In genomic region chr5:21654551-21654950, GRCh38 we compare ENCODE assay signal across 28 cellular contexts.
"Had no signal": no experiment of that assay in that cellular context is flagged by ENCODE, and none has a peak within 500 bp of the region (broad histone marks: within the 10 kb centered on the region; RNA-seq: fewer than 3 reads in every experiment).

No MANE protein-coding gene starts in this region.

- H3K36me3 ChIP-seq: stomach, suprapubic skin, thoracic aorta, thyroid gland, tibial artery, tibial nerve, transverse colon, upper lobe of left lung, upper lobe of right lung, uterus, vagina had no signal

- H3K27ac Mint-ChIP-seq: stimulated activated effector memory CD8-positive, alpha-beta T cell treated with anti-CD3 and anti-CD28 coated beads, Interleukin-12 subunit alpha, Interleukin-12 subunit beta, amount 100 ng/mL, for 72 hours; stimulated activated memory B cell treated with anti-CD40 and anti-IgM and Interleukin-4, amounts not matched to agents 10 μg/mL and 1 μg/mL and 100 μg/mL, for 72 hours; stimulated activated naive B cell treated with anti-CD40 and anti-IgM and Interleukin-4, amounts not matched to agents 10 μg/mL and 1 μg/mL and 100 μg/mL, for 72 hours; stimulated activated naive CD8-positive, alpha-beta T cell treated with anti-CD3 and anti-CD28 coated beads, Interleukin-15, amount 100 ng/mL, for 72 hours; stimulated activated naive CD8-positive, alpha-beta T cell treated with anti-CD3 and anti-CD28 coated beads, Interleukin-15, Interleukin-2, amounts not matched to agents 100 ng/mL and 50 ng/mL, for 24 hours had no signal

- DNase-seq: stimulated activated CD4-positive, alpha-beta T cell treated with anti-CD3 and anti-CD28 coated beads, Interleukin-2, amount 100 ng/mL, for 48 hours; stimulated activated CD4-positive, alpha-beta T cell treated with anti-CD3 and anti-CD28 coated beads, Interleukin-4, amount 100 ng/mL, for 1 hour; stimulated activated CD4-positive, alpha-beta T cell treated with anti-CD3 and anti-CD28 coated beads, Interleukin-4, amount 100 ng/mL, for 24 hours; stimulated activated CD4-positive, alpha-beta T cell treated with anti-CD3 and anti-CD28 coated beads, Interleukin-4, amount 100 ng/mL, for 4 hours; stimulated activated CD8-positive, alpha-beta memory T cell treated with anti-CD3 and anti-CD28 coated beads, Interleukin-4, amount 100 ng/mL, for 48 hours; stimulated activated naive B cell treated with anti-CD40 and anti-IgM and Interleukin-4, amounts not matched to agents 10 μg/mL and 1 μg/mL and 100 μg/mL, for 72 hours; stimulated activated naive CD4-positive, alpha-beta T cell; stimulated activated naive CD4-positive, alpha-beta T cell treated with Interleukin-2 at 50 U/mL for 16 hours; stimulated activated naive CD8-positive, alpha-beta T cell treated with anti-CD3 and anti-CD28 coated beads, Interleukin-15, amount 100 ng/mL, for 72 hours; stimulated activated naive CD8-positive, alpha-beta T cell treated with anti-CD3 and anti-CD28 coated beads, Interleukin-15, Interleukin-2, amounts not matched to agents 100 U/mL and 50 U/mL, for 24 hours; stomach; substantia nigra; testis; thyroid gland; tibial artery; transverse colon; trophoblast cell; upper lobe of left lung; upper lobe of right lung; uterus had no signal

- H3K27me3 ChIP-seq: stomach, suprapubic skin, testis, thyroid gland, tibial artery, tibial nerve, transverse colon, upper lobe of left lung, upper lobe of right lung, uterus, vagina had no signal

- ATAC-seq: stimulated activated effector memory CD8-positive, alpha-beta T cell treated with anti-CD3 and anti-CD28 coated beads, Interleukin-12 subunit alpha, Interleukin-12 subunit beta, amount 100 ng/mL, for 72 hours; stimulated activated memory B cell treated with anti-CD40 and anti-IgM and Interleukin-4, amounts not matched to agents 10 μg/mL and 1 μg/mL and 100 μg/mL, for 72 hours; stimulated activated naive B cell treated with anti-CD40 and anti-IgM and Interleukin-4, amounts not matched to agents 10 μg/mL and 1 μg/mL and 100 μg/mL, for 72 hours; stimulated activated naive CD8-positive, alpha-beta T cell treated with anti-CD3 and anti-CD28 coated beads, Interleukin-15, amount 100 ng/mL, for 72 hours; stimulated activated naive CD8-positive, alpha-beta T cell treated with anti-CD3 and anti-CD28 coated beads, Interleukin-15, Interleukin-2, amounts not matched to agents 100 U/mL and 50 U/mL, for 24 hours; upper lobe of right lung had no signal

- H3K4me3 Mint-ChIP-seq: stimulated activated effector memory CD8-positive, alpha-beta T cell treated with anti-CD3 and anti-CD28 coated beads, Interleukin-12 subunit alpha, Interleukin-12 subunit beta, amount 100 ng/mL, for 72 hours; stimulated activated memory B cell treated with anti-CD40 and anti-IgM and Interleukin-4, amounts not matched to agents 10 μg/mL and 1 μg/mL and 100 μg/mL, for 72 hours; stimulated activated naive B cell treated with anti-CD40 and anti-IgM and Interleukin-4, amounts not matched to agents 10 μg/mL and 1 μg/mL and 100 μg/mL, for 72 hours; stimulated activated naive CD8-positive, alpha-beta T cell treated with anti-CD3 and anti-CD28 coated beads, Interleukin-15, amount 100 ng/mL, for 72 hours; stimulated activated naive CD8-positive, alpha-beta T cell treated with anti-CD3 and anti-CD28 coated beads, Interleukin-15, Interleukin-2, amounts not matched to agents 100 ng/mL and 50 ng/mL, for 24 hours had no signal

- H3K4me1 Mint-ChIP-seq: stimulated activated effector memory CD8-positive, alpha-beta T cell treated with anti-CD3 and anti-CD28 coated beads, Interleukin-12 subunit alpha, Interleukin-12 subunit beta, amount 100 ng/mL, for 72 hours; stimulated activated memory B cell treated with anti-CD40 and anti-IgM and Interleukin-4, amounts not matched to agents 10 μg/mL and 1 μg/mL and 100 μg/mL, for 72 hours; stimulated activated naive B cell treated with anti-CD40 and anti-IgM and Interleukin-4, amounts not matched to agents 10 μg/mL and 1 μg/mL and 100 μg/mL, for 72 hours; stimulated activated naive CD8-positive, alpha-beta T cell treated with anti-CD3 and anti-CD28 coated beads, Interleukin-15, amount 100 ng/mL, for 72 hours had no signal

- H3K9me3 Mint-ChIP-seq: stimulated activated memory B cell treated with anti-CD40 and anti-IgM and Interleukin-4, amounts not matched to agents 10 μg/mL and 1 μg/mL and 100 μg/mL, for 72 hours; stimulated activated naive B cell treated with anti-CD40 and anti-IgM and Interleukin-4, amounts not matched to agents 10 μg/mL and 1 μg/mL and 100 μg/mL, for 72 hours had no signal

- H3K4me1 ChIP-seq: stomach, suprapubic skin, testis, thyroid gland, tibial artery, tibial nerve, transverse colon, upper lobe of left lung, upper lobe of right lung, uterus, vagina had no signal

- FAIRE-seq: urothelium cell line had no signal

- H3K9me3 ChIP-seq: suprapubic skin, testis, thoracic aorta, thyroid gland, tibial artery, tibial nerve, transverse colon, upper lobe of left lung, upper lobe of right lung, uterus, vagina had no signal

- H3K36me3 Mint-ChIP-seq: stimulated activated effector memory CD8-positive, alpha-beta T cell treated with anti-CD3 and anti-CD28 coated beads, Interleukin-12 subunit alpha, Interleukin-12 subunit beta, amount 100 ng/mL, for 72 hours; stimulated activated memory B cell treated with anti-CD40 and anti-IgM and Interleukin-4, amounts not matched to agents 10 μg/mL and 1 μg/mL and 100 μg/mL, for 72 hours; stimulated activated naive B cell treated with anti-CD40 and anti-IgM and Interleukin-4, amounts not matched to agents 10 μg/mL and 1 μg/mL and 100 μg/mL, for 72 hours had no signal

- H3K27me3 Mint-ChIP-seq: stimulated activated memory B cell treated with anti-CD40 and anti-IgM and Interleukin-4, amounts not matched to agents 10 μg/mL and 1 μg/mL and 100 μg/mL, for 72 hours; stimulated activated naive B cell treated with anti-CD40 and anti-IgM and Interleukin-4, amounts not matched to agents 10 μg/mL and 1 μg/mL and 100 μg/mL, for 72 hours; stimulated activated naive CD8-positive, alpha-beta T cell treated with anti-CD3 and anti-CD28 coated beads, Interleukin-15, amount 100 ng/mL, for 72 hours; stimulated activated naive CD8-positive, alpha-beta T cell treated with anti-CD3 and anti-CD28 coated beads, Interleukin-15, Interleukin-2, amounts not matched to agents 100 ng/mL and 50 ng/mL, for 24 hours had no signal

- H3K4me3 ChIP-seq: stomach, suprapubic skin, testis, thoracic aorta, thyroid gland, tibial artery, tibial nerve, transverse colon, upper lobe of left lung, upper lobe of right lung, uterus, vagina had no signal

- H3K27ac ChIP-seq: stomach, suprapubic skin, testis, thoracic aorta, thyroid gland, tibial artery, tibial nerve, transverse colon, upper lobe of left lung, upper lobe of right lung, uterus, vagina had no signal
